Comparison of ENCODE assay signal across 19 cellular contexts in the genomic region with DNA sequence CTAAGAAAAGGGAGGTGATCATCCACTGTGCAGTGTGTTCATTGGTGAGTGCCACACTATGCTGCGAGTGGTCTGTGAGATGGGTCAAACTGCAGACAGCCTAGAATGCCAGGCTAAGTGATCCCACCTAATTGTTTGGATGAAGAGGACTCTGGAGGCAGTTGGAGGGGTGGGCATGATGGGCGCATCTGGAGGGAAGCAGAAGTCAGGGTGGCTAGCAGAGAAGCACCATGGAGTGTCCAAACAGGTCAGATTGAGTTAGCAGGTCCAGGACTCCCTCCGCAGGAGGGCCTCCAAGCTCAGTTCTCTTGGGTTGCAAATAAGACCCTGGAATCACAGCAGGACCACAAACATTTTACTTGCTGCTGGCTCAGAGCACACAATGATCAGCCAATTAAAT. TPM values are rescaled to one million over a fixed set of nuclear protein-coding genes. Genes with fewer than 3 reads are reported as not detected.
DNase-seq lines count a peak whose midpoint lies in the region; ATAC-seq and TF ChIP-seq lines count a peak whose summit lies in the region.
"Had no signal": no experiment of that assay in that cellular context is flagged by ENCODE, and none has a peak within 500 bp of the region (broad histone marks: within the 10 kb centered on the region; RNA-seq: fewer than 3 reads in every experiment).

No MANE protein-coding gene starts in this region.

- no peak overlapping the region for H4K8ac ChIP-seq in IMR-90 (ENCODE audit: low read depth in 2 of 2, low read length in 2 of 2)

- CTCF ChIA-PET in IMR-90 (lab: Yijun Ruan, JAX), result no interaction called here

- intact Hi-C loops in IMR-90 (cut with micrococcal nuclease), result no loop called here
- intact Hi-C loops in esophagus muscularis mucosa (cut with DNase I), result no loop called here

- H3K9me3 ChIP-seq in IMR-90 (ENCODE audit: control insufficient read depth, insufficient read depth, low read length) (no peaks in the 10 kb centered on the region), esophagus muscularis mucosa (no peaks in the 10 kb centered on the region)
- H3K9me3 ChIP-seq: MG63, SJSA1 had no signal

- H2BK120ac ChIP-seq in IMR-90 (ENCODE audit: low read depth, low read length), result no peak overlapping the region

- no peak overlapping the region for H3K14ac ChIP-seq in IMR-90 (replicated peaks; ENCODE audit: low read depth, low read length)

- no peak overlapping the region for H3K18ac ChIP-seq in IMR-90 (ENCODE audit: low read depth, low read length)

- H2AK9ac ChIP-seq in IMR-90 (replicated peaks; ENCODE audit: low read depth, low read length, poor library complexity), result no peak overlapping the region

- dilution Hi-C loops in IMR-90 (cut with HindIII; ENCODE audit: low sequenced_read_pairs, unreplicated experiment), result no loop called here

- no peak overlapping the region for H3K4me2 ChIP-seq in IMR-90 (ENCODE audit: low read depth, low read length)

- no peaks in the 10 kb centered on the region for H3K9me1 ChIP-seq in IMR-90 (ENCODE audit: insufficient read depth, low read length)

- no peak overlapping the region for H3K56ac ChIP-seq in IMR-90 (ENCODE audit: extremely low read depth, insufficient read depth, low read length)

- H4K20me1 ChIP-seq in IMR-90 (ENCODE audit: insufficient read depth, low read length), result no peaks in the 10 kb centered on the region

- H3K79me1 ChIP-seq in IMR-90 (ENCODE audit: low read depth in 1 of 2, low read length in 2 of 2), result no peaks in the 10 kb centered on the region

- no TSS peak for BruUV-seq in IMR-90 (replicated peaks; lab: Mats Ljungman, UMichigan)

- TF ChIP-seq POLR2A in IMR-90 (IDR thresholded peaks at IDR 0.05; ENCODE audit: low read depth, low read length), result no peak
- no peak for TF ChIP-seq POLR2A in esophagus muscularis mucosa (IDR thresholded peaks at IDR 0.05; ENCODE audit: low read depth)

- TF ChIP-seq EP300 in esophagus muscularis mucosa (IDR thresholded peaks at IDR 0.05), result no peak

- H3K4me3 ChIP-seq in IMR-90 (ENCODE audit: insufficient read depth, low read depth, low read length) (no peak overlapping the region), esophagus muscularis mucosa (no peak overlapping the region), foreskin fibroblast (ENCODE audit: low read depth in 1 of 2, low read length in 2 of 2) (no peak overlapping the region)
- H3K4me3 ChIP-seq: MG63, SJSA1 had no signal

- POLR2A ChIA-PET in IMR-90 (lab: Charles Lee; ENCODE audit: unreplicated experiment), result no interaction called here

- no peak overlapping the region for H2AFZ ChIP-seq in IMR-90 (replicated peaks; ENCODE audit: low read length, poor library complexity)

- H4K91ac ChIP-seq in IMR-90 (ENCODE audit: insufficient read depth, low read depth, low read length), result no peak overlapping the region

- H3K23ac ChIP-seq in IMR-90 (ENCODE audit: low read depth, low read length), result no peak overlapping the region

- no peak overlapping the region for H3K4ac ChIP-seq in IMR-90 (ENCODE audit: low read depth, low read length)

- no CpG with 5 or more reads among the region's 3 CpGs for WGBS in IMR-90 (ENCODE audit: extremely low coverage in 2 of 2, insufficient read length in 1 of 2), 2 experiments
- 96% methylated on average over 3 of the region's 3 CpGs for WGBS in esophagus muscularis mucosa

- H3K27ac ChIP-seq in IMR-90 (ENCODE audit: insufficient read depth, low read length) (no peak overlapping the region), esophagus muscularis mucosa (replicated peaks in 1 of 4) (no peak overlapping the region)
- H3K27ac ChIP-seq: C4-2B, SJSA1 had no signal

- DNase-seq in NCI-H748 (lab: John Stamatoyannopoulos, UW; ENCODE audit: unreplicated experiment) (peak; percentile 38), NCI-H748 treated with DMSO at 0.1 percent for 48 hours (lab: John Stamatoyannopoulos, UW) (no peak), IMR-90 (no peak), esophagus muscularis mucosa (ENCODE audit: extremely low spot score) (peak; percentile 86), foreskin fibroblast (no peak), NOMO-1 treated with DMSO at 0.1 percent for 48 hours (lab: John Stamatoyannopoulos, UW; ENCODE audit: unreplicated experiment) (no peak), NCI-H2029 (lab: John Stamatoyannopoulos, UW) (no peak)
- DNase-seq in stimulated activated CD8-positive, alpha-beta memory T cell treated with anti-CD3 and anti-CD28 coated beads, Interleukin-4, amount 100 ng/mL, for 48 hours, result peak; percentile 12
- DNase-seq: 8988T; CD8-positive, alpha-beta memory T cell; Kasumi-1; MG63; NCI-H187 treated with DMSO at 0.1 percent for 48 hours; NCI-H2227 treated with DMSO at 0.1 percent for 48 hours; NCI-H510A; NCI-H82 had no signal

- peak overlapping the region; percentile 80; the same call in 1 of the 2 replicates for H2AK5ac ChIP-seq in IMR-90 (ENCODE audit: low read depth, low read length)

- H3K27me3 ChIP-seq in IMR-90 (ENCODE audit: control insufficient read depth, insufficient read depth, low read length) (peaks cover 4% of the 10 kb centered on the region; the same call in 1 of the 2 replicates), esophagus muscularis mucosa (no peaks in the 10 kb centered on the region)
- H3K27me3 ChIP-seq: MG63, SJSA1 had no signal

- TF ChIP-seq CTCF in IMR-90 (conservative IDR thresholded peaks at IDR 0.05; ENCODE audit: low read depth, low read length) (no peak), esophagus muscularis mucosa (IDR thresholded peaks at IDR 0.05) (no peak), foreskin fibroblast (IDR thresholded peaks at IDR 0.05; ENCODE audit: low read depth, low read length) (no peak)

- H2BK20ac ChIP-seq in IMR-90 (ENCODE audit: low read depth, low read length), result no peak overlapping the region

- no peak for ATAC-seq in IMR-90 (ENCODE audit: low read depth)
- ATAC-seq: Right ventricle myocardium inferior had no signal

- H3K9ac ChIP-seq in IMR-90 (ENCODE audit: low read depth, low read length), result no peak overlapping the region

- no peak overlapping the region for H4K5ac ChIP-seq in IMR-90 (ENCODE audit: low read depth, low read length)

- H2BK15ac ChIP-seq in IMR-90 (ENCODE audit: low read depth, low read length), result no peak overlapping the region

- no peak overlapping the region for H2BK5ac ChIP-seq in IMR-90 (ENCODE audit: low read depth, low read length, poor library complexity, severe bottlenecking)

- peaks cover 2% of the 10 kb centered on the region; the same call in 1 of the 2 replicates for H3K4me1 ChIP-seq in IMR-90 (ENCODE audit: control insufficient read depth, insufficient read depth, low read length)
- H3K4me1 ChIP-seq in esophagus muscularis mucosa, result peaks cover 0 to 15% (median 3%) of the 10 kb centered on the region in 4 donors

- no peak for TF ChIP-seq RAD21 in IMR-90 (IDR thresholded peaks at IDR 0.05; ENCODE audit: low read length)

- no peaks in the 10 kb centered on the region for H3K36me3 ChIP-seq in IMR-90 (ENCODE audit: control insufficient read depth, insufficient read depth, low read length)
- no peaks in the 10 kb centered on the region for H3K36me3 ChIP-seq in esophagus muscularis mucosa
- H3K36me3 ChIP-seq: MG63, SJSA1 had no signal

- in situ Hi-C loops in IMR-90 (cut with MboI; ENCODE audit: low sequenced_read_pairs), result no loop called here

TF ChIP-seq in IMR-90, 13 proteins besides CTCF, POLR2A, EP300 and RAD21:
- TF ChIP-seq, protein P1, sequence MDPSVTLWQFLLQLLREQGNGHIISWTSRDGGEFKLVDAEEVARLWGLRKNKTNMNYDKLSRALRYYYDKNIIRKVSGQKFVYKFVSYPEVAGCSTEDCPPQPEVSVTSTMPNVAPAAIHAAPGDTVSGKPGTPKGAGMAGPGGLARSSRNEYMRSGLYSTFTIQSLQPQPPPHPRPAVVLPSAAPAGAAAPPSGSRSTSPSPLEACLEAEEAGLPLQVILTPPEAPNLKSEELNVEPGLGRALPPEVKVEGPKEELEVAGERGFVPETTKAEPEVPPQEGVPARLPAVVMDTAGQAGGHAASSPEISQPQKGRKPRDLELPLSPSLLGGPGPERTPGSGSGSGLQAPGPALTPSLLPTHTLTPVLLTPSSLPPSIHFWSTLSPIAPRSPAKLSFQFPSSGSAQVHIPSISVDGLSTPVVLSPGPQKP (IDR thresholded peaks at IDR 0.05; ENCODE audit: borderline replicate concordance, low read depth, low read length), result no peak
- TF ChIP-seq MAZ (IDR thresholded peaks at IDR 0.05; ENCODE audit: borderline replicate concordance, low read depth, low read length) (no peak), CHD1 (IDR thresholded peaks at IDR 0.05; ENCODE audit: low read depth, low read length) (no peak), RCOR1 (IDR thresholded peaks at IDR 0.05; ENCODE audit: insufficient replicate concordance, low read length) (no peak), USF2 (IDR thresholded peaks at IDR 0.05; ENCODE audit: low read depth, low read length) (no peak), RFX5 (IDR thresholded peaks at IDR 0.05; ENCODE audit: low read depth, low read length) (no peak), MXI1 (IDR thresholded peaks at IDR 0.05; ENCODE audit: borderline replicate concordance, low read depth, low read length) (no peak), CEBPB (IDR thresholded peaks at IDR 0.05; ENCODE audit: low read depth, low read length) (no peak), MAFK (IDR thresholded peaks at IDR 0.05; ENCODE audit: low read depth, low read length) (no peak), BHLHE40 (IDR thresholded peaks at IDR 0.05; ENCODE audit: low read depth, low read length) (no peak), SMC3 (IDR thresholded peaks at IDR 0.05; ENCODE audit: low read depth, low read length) (no peak), NFE2L2 (IDR thresholded peaks at IDR 0.05; ENCODE audit: low read depth, low read length) (no peak), FOS (IDR thresholded peaks at IDR 0.05; ENCODE audit: low read depth, low read length) (no peak)

RNA-seq across cellular contexts. Expression of gene ANGPTL2, which starts 19.9 kb away (rescaled TPM):
- total RNA-seq in IMR-90 (2012; rRNA removed) (9.5 and 14.7 TPM in 2 replicates), esophagus muscularis mucosa (10 to 100 TPM; 29.5 to 57.0 (median 41.3) TPM)
- polyA plus RNA-seq in IMR-90 (2012; rRNA removed), result 23.5 and 25.1 TPM in 2 replicates
- polyA plus RNA-seq in IMR-90 (2012; cell fraction: cytosol; rRNA removed), result 17.2 and 30.6 TPM in 2 replicates
- polyA plus RNA-seq in IMR-90 (2012; cell fraction: nucleus; rRNA removed; ENCODE audit: low replicate concordance), result 24.7 and 29.8 TPM in 2 replicates
- total RNA-seq: CD8-positive, alpha-beta memory T cell had no signal
- polyA plus RNA-seq: CD8-positive, alpha-beta memory T cell had no signal

Comparison
In these comparisons a context has a peak if more than half of its experiments do, and no peak if none do; other contexts are left out.
1. DNase-seq: peak in NCI-H748 (single experiment), esophagus muscularis mucosa (single experiment) and stimulated activated CD8-positive, alpha-beta memory T cell treated with anti-CD3 and anti-CD28 coated beads, Interleukin-4, amount 100 ng/mL, for 48 hours (single experiment); none in NCI-H748 treated with DMSO at 0.1 percent for 48 hours (single experiment), IMR-90 (single experiment), foreskin fibroblast (0 of 2), NOMO-1 treated with DMSO at 0.1 percent for 48 hours (single experiment) and NCI-H2029 (single experiment).